In the genomic region with DNA sequence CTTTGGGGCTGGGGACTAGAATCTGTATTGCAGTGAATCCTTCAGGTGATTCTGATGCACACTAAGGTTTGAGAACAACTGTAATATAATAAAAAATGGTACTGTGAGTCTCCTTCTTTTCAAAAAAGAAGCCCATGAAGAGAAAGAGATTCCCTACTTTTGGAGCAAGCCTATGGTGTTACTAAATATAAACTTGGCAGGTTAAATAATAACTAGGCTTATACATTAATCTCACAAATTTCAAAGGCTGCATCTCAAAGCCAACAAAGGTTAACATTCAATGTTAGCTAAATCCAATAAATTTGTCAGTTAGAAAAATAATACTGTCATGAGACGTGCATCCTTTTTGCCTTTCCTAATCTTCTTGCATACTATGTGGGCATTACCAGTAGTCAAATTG, we compare ENCODE assay signal across 29 cellular contexts.
"Had no signal": no experiment of that assay in that cellular context is flagged by ENCODE, and none has a peak within 500 bp of the region (broad histone marks: within the 10 kb centered on the region; RNA-seq: fewer than 3 reads in every experiment).

No MANE protein-coding gene starts in this region.

- H3K36me3 ChIP-seq: adrenal gland, right atrium auricular region, suprapubic skin, tibial artery had no signal

- H3K4me1 ChIP-seq: suprapubic skin had no signal

- H3K27ac Mint-ChIP-seq: activated CD4-positive, alpha-beta memory T cell treated with anti-CD3 and anti-CD28 coated beads for 36 hours; activated CD4-positive, alpha-beta T cell treated with anti-CD3 and anti-CD28 coated beads, Interleukin-2, amount 10 ng/mL, durations not matched to agents 24 days and 14 days; activated naive CD4-positive, alpha-beta T cell treated with anti-CD3 and anti-CD28 coated beads for 36 hours; activated naive CD8-positive, alpha-beta T cell treated with anti-CD3 and anti-CD28 coated beads for 36 hours; activated T-helper 1 cell treated with anti-CD3 and anti-CD28 coated beads, Interleukin-12 subunit alpha, Interleukin-12 subunit beta, Interleukin-2, Interleukin-4 antibody, amounts not matched to agents 30 ng/mL and 10 ng/mL and 1 ng/mL, durations not matched to agents 14 hours and 24 hours and 36 hours; nephron progenitor cell; stimulated activated naive B cell treated with anti-CD40 and anti-IgM and Interleukin-4, amounts not matched to agents 10 μg/mL and 1 μg/mL and 100 μg/mL, for 72 hours had no signal

- H3K27me3 Mint-ChIP-seq: activated naive CD8-positive, alpha-beta T cell treated with anti-CD3 and anti-CD28 coated beads for 36 hours had no signal

- H3K4me3 ChIP-seq: adrenal gland, body of pancreas, right atrium auricular region, suprapubic skin, tibial artery had no signal

- H3K4me1 Mint-ChIP-seq: activated CD4-positive, alpha-beta T cell treated with anti-CD3 and anti-CD28 coated beads, Interleukin-2, amount 10 ng/mL, durations not matched to agents 24 days and 14 days had no signal

- DNase-seq: activated CD4-positive, alpha-beta memory T cell treated with anti-CD3 and anti-CD28 coated beads for 36 hours; activated CD4-positive, alpha-beta T cell treated with anti-CD3 and anti-CD28 coated beads, Interleukin-2, amount 10 ng/mL, durations not matched to agents 24 days and 14 days; activated CD4-positive, CD25-positive, alpha-beta regulatory T cell treated with anti-CD3 and anti-CD28 coated beads, Interleukin-2, amount 50 U/mL, for 72 hours; activated CD8-positive, alpha-beta memory T cell treated with anti-CD3 and anti-CD28 coated beads, Interleukin-2, amount 50 U/mL, for 4 hours; activated effector memory CD4-positive, alpha-beta T cell treated with anti-CD3 and anti-CD28 coated beads, Interleukin-2, amount 50 U/mL, for 16 hours; activated naive CD4-positive, alpha-beta T cell treated with anti-CD3 and anti-CD28 coated beads for 36 hours; activated naive CD8-positive, alpha-beta T cell treated with anti-CD3 and anti-CD28 coated beads for 36 hours; activated T-cell treated with anti-CD3 and anti-CD28 coated beads, Interleukin-2, amount 50 U/mL, for 1 hour; adrenal gland; aorta; body of pancreas; dermis blood vessel endothelial cell; effector CD8-positive, alpha-beta T cell; islet precursor cell; left cardiac atrium; left ventricle myocardium superior; nephron progenitor cell; nucleus accumbens; stimulated activated CD4-positive, alpha-beta T cell treated with anti-CD3 and anti-CD28 coated beads, Interleukin-15, amount 100 ng/mL, for 24 hours; stimulated activated CD4-positive, alpha-beta T cell treated with anti-CD3 and anti-CD28 coated beads, Interleukin-2, amount 100 ng/mL, for 24 hours; stimulated activated naive B cell treated with anti-CD40 and anti-IgM and Interleukin-4, amounts not matched to agents 10 μg/mL and 1 μg/mL and 100 μg/mL, for 72 hours; T-helper 9 cell; tibial artery had no signal

- FAIRE-seq: colon, frontal cortex, TTC549 had no signal

- H3K9me3 ChIP-seq: adrenal gland, body of pancreas, right atrium auricular region, suprapubic skin, tibial artery had no signal

- H3K4me3 Mint-ChIP-seq: activated CD4-positive, alpha-beta memory T cell treated with anti-CD3 and anti-CD28 coated beads for 36 hours; activated CD4-positive, alpha-beta T cell treated with anti-CD3 and anti-CD28 coated beads, Interleukin-2, amount 10 ng/mL, durations not matched to agents 24 days and 14 days; activated naive CD4-positive, alpha-beta T cell treated with anti-CD3 and anti-CD28 coated beads for 36 hours; activated naive CD8-positive, alpha-beta T cell treated with anti-CD3 and anti-CD28 coated beads for 36 hours; activated T-helper 1 cell treated with anti-CD3 and anti-CD28 coated beads, Interleukin-12 subunit alpha, Interleukin-12 subunit beta, Interleukin-2, Interleukin-4 antibody, amounts not matched to agents 30 ng/mL and 10 ng/mL and 1 ng/mL, durations not matched to agents 14 hours and 24 hours and 36 hours; nephron progenitor cell; stimulated activated naive B cell treated with anti-CD40 and anti-IgM and Interleukin-4, amounts not matched to agents 10 μg/mL and 1 μg/mL and 100 μg/mL, for 72 hours had no signal

- H3K27ac ChIP-seq: right atrium auricular region, suprapubic skin, tibial artery had no signal

- ATAC-seq: body of pancreas; left cardiac atrium; left ventricle myocardium superior; stimulated activated naive B cell treated with anti-CD40 and anti-IgM and Interleukin-4, amounts not matched to agents 10 μg/mL and 1 μg/mL and 100 μg/mL, for 72 hours had no signal

- H3K36me3 Mint-ChIP-seq: activated CD4-positive, alpha-beta memory T cell treated with anti-CD3 and anti-CD28 coated beads for 36 hours; stimulated activated naive B cell treated with anti-CD40 and anti-IgM and Interleukin-4, amounts not matched to agents 10 μg/mL and 1 μg/mL and 100 μg/mL, for 72 hours had no signal

- H3K9me3 Mint-ChIP-seq: activated CD4-positive, alpha-beta memory T cell treated with anti-CD3 and anti-CD28 coated beads for 36 hours; activated CD4-positive, alpha-beta T cell treated with anti-CD3 and anti-CD28 coated beads, Interleukin-2, amount 10 ng/mL, durations not matched to agents 24 days and 14 days; activated naive CD4-positive, alpha-beta T cell treated with anti-CD3 and anti-CD28 coated beads for 36 hours; activated naive CD8-positive, alpha-beta T cell treated with anti-CD3 and anti-CD28 coated beads for 36 hours; activated T-helper 1 cell treated with anti-CD3 and anti-CD28 coated beads, Interleukin-12 subunit alpha, Interleukin-12 subunit beta, Interleukin-2, Interleukin-4 antibody, amounts not matched to agents 30 ng/mL and 10 ng/mL and 1 ng/mL, durations not matched to agents 14 hours and 24 hours and 36 hours; nephron progenitor cell had no signal

- H3K27me3 ChIP-seq: adrenal gland, body of pancreas, right atrium auricular region, suprapubic skin, tibial artery had no signal
